Comparison of ENCODE assay signal across 21 cellular contexts in genomic region chr14:101134161-101134631, GRCh38.
DNase-seq lines count a peak whose midpoint lies in the region; ATAC-seq and TF ChIP-seq lines count a peak whose summit lies in the region.
"Had no signal": no experiment of that assay in that cellular context is flagged by ENCODE, and none has a peak within 500 bp of the region (broad histone marks: within the 10 kb centered on the region; RNA-seq: fewer than 3 reads in every experiment).

No MANE protein-coding gene starts in this region.

- TF ChIP-seq CTCF in right atrium auricular region (IDR thresholded peaks at IDR 0.05) (no peak), hepatocyte (IDR thresholded peaks at IDR 0.05; ENCODE audit: poor library complexity) (peak; percentile 15)

- 53% methylated on average over 12 of the region's 12 CpGs for WGBS in hepatocyte (ENCODE audit: low lambda C conversion rate, missing lambda C conversion rate)

- H3K79me2 ChIP-seq in hepatocyte: no peaks in the 10 kb centered on the region

- H3K9me3 ChIP-seq in right atrium auricular region (no peaks in the 10 kb centered on the region), hepatocyte (ENCODE audit: low read depth) (no peaks in the 10 kb centered on the region)
- H3K9me3 ChIP-seq: BE2C, left lung, upper lobe of left lung had no signal

- no peak overlapping the region for H3K4me2 ChIP-seq in hepatocyte

- H2AFZ ChIP-seq in hepatocyte: no peak overlapping the region

- ATAC-seq in Right ventricle myocardium inferior: no peak
- no peak for ATAC-seq in HG03095 (IDR thresholded peaks at IDR 0.05; ENCODE audit: unreplicated experiment)
- ATAC-seq: activated T-cell treated with anti-CD3 and anti-CD28 coated beads, Interleukin-2, amount 50 U/mL, for 72 hours; left lung; stimulated activated naive B cell treated with anti-CD40 and anti-IgM and Interleukin-4, amounts not matched to agents 10 μg/mL and 1 μg/mL and 100 μg/mL, for 72 hours had no signal

- H4K20me1 ChIP-seq in hepatocyte (ENCODE audit: insufficient read depth, poor library complexity, severe bottlenecking): no peaks in the 10 kb centered on the region

- no peaks in the 10 kb centered on the region for H3K36me3 ChIP-seq in right atrium auricular region
- H3K36me3 ChIP-seq in hepatocyte (replicated peaks; ENCODE audit: insufficient read depth, low read depth): no peaks in the 10 kb centered on the region
- H3K36me3 ChIP-seq: BE2C, left lung, upper lobe of left lung had no signal

- H3K27me3 ChIP-seq in right atrium auricular region (no peaks in the 10 kb centered on the region), hepatocyte (no peaks in the 10 kb centered on the region)
- H3K27me3 ChIP-seq: BE2C, upper lobe of left lung had no signal

- H3K9me2 ChIP-seq in hepatocyte (replicated peaks; ENCODE audit: insufficient read depth): no peaks in the 10 kb centered on the region

- DNase-seq in Right ventricle myocardium inferior (ENCODE audit: missing footprints): peak; percentile 39
- DNase-seq in right atrium auricular region (ENCODE audit: low spot score): no peak
- peak; percentile 61 for DNase-seq in SK-N-DZ (ENCODE audit: low spot score)
- DNase-seq in hepatocyte (ENCODE audit: low spot score): peak; percentile 47
- peak; percentile 13 for DNase-seq in smooth muscle cell of the brain vasculature (ENCODE audit: low read depth, low spot score)
- no peak for DNase-seq in nucleus accumbens (lab: John Stamatoyannopoulos, UW)
- DNase-seq in GM03348 (ENCODE audit: low spot score): no peak
- DNase-seq: ACHN; activated T-cell treated with anti-CD3 and anti-CD28 coated beads, Interleukin-2, amount 50 U/mL, for 72 hours; BE2C; DMS79 treated with DMSO at 0.1 percent for 48 hours; effector CD4-positive, alpha-beta T cell; IMR-90; mesenchymal stem cell; NCI-H146; NCI-H345; Right ventricle myocardium superior; stimulated activated naive B cell treated with anti-CD40 and anti-IgM and Interleukin-4, amounts not matched to agents 10 μg/mL and 1 μg/mL and 100 μg/mL, for 72 hours had no signal

- H3K27ac ChIP-seq in right atrium auricular region (no peak overlapping the region), hepatocyte (peak overlapping the region; percentile 70)
- H3K27ac ChIP-seq: left lung, upper lobe of left lung had no signal

- intact Hi-C loops in Right ventricle myocardium inferior (cut with DNase I): no loop called here

- H3K4me3 ChIP-seq in right atrium auricular region: no peak overlapping the region
- no peak overlapping the region for H3K4me3 ChIP-seq in hepatocyte
- H3K4me3 ChIP-seq: left lung, upper lobe of left lung had no signal

- H3K4me1 ChIP-seq in right atrium auricular region (no peaks in the 10 kb centered on the region), hepatocyte (ENCODE audit: insufficient read depth) (peaks cover 8% of the 10 kb centered on the region)
- H3K4me1 ChIP-seq: left lung, upper lobe of left lung had no signal

Comparison
In these comparisons a context has a peak if more than half of its experiments do, and no peak if none do; other contexts are left out.
1. DNase-seq: peak in Right ventricle myocardium inferior (single experiment), SK-N-DZ (single experiment), hepatocyte (single experiment) and smooth muscle cell of the brain vasculature (single experiment); none in right atrium auricular region (single experiment), nucleus accumbens (0 of 56) and GM03348 (single experiment).